1 cellular context compared by ENCODE assay signal in the genomic region with DNA sequence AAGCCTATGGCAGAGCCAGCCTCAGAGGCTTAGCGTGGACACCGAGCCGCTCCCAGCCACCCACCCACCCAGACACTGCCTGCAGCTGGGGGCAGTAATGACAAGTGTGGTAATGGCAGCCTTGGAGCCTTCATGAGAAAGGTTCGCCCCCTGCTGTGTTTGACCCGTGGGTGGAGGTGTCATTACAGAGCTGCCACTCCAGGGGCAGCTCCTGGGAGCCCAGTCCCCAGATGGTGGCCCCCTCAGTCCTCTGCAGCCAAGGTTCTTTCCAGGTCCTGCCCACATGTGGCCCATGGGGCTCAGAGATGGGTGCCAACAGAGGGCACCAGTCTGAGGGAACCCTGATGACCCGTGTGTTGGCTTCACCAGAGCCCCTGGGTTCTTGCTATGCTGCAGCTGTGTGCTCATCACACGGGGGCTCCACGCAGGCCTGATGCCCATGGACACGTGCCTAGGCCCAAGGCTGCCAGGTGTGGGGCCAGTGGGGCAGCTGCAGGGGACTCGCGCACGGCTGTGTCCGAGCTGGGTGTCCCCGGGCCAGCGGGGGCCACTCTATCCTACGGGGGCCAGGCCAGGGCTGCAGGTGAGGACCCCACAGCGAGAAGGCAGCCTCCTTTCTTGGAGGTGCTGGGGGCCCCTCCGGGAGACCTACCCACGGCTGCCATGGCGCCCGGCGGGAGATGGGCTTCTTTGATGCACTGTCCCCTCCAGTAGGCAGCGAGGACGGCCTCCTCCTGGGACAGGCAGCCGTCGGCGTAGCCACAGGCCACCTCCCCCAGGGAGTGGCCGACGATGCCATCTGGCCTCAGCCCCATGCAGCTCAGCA.
TF ChIP-seq lines count a peak whose summit lies in the region.

No MANE protein-coding gene starts in this region.

TF ChIP-seq in SK-N-SH treated with all-trans-retinoic acid at 6 μM for 48 hours, 23 proteins besides CTCF, POLR2A, EP300 and RAD21 (continued from another document):
- TF ChIP-seq, protein P1, sequence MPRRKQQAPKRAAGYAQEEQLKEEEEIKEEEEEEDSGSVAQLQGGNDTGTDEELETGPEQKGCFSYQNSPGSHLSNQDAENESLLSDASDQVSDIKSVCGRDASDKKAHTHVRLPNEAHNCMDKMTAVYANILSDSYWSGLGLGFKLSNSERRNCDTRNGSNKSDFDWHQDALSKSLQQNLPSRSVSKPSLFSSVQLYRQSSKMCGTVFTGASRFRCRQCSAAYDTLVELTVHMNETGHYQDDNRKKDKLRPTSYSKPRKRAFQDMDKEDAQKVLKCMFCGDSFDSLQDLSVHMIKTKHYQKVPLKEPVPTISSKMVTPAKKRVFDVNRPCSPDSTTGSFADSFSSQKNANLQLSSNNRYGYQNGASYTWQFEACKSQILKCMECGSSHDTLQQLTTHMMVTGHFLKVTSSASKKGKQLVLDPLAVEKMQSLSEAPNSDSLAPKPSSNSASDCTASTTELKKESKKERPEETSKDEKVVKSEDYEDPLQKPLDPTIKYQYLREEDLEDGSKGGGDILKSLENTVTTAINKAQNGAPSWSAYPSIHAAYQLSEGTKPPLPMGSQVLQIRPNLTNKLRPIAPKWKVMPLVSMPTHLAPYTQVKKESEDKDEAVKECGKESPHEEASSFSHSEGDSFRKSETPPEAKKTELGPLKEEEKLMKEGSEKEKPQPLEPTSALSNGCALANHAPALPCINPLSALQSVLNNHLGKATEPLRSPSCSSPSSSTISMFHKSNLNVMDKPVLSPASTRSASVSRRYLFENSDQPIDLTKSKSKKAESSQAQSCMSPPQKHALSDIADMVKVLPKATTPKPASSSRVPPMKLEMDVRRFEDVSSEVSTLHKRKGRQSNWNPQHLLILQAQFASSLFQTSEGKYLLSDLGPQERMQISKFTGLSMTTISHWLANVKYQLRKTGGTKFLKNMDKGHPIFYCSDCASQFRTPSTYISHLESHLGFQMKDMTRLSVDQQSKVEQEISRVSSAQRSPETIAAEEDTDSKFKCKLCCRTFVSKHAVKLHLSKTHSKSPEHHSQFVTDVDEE (CRISPR knock-in tag; IDR thresholded peaks at IDR 0.05): no peak
- no peak for TF ChIP-seq GLIS3 (CRISPR knock-in tag; IDR thresholded peaks at IDR 0.05)
- no peak for TF ChIP-seq ISL1 (CRISPR knock-in tag; IDR thresholded peaks at IDR 0.05)
- no peak for TF ChIP-seq ESRRG (CRISPR knock-in tag; IDR thresholded peaks at IDR 0.05)
- TF ChIP-seq ZFP3 (CRISPR knock-in tag; IDR thresholded peaks at IDR 0.05): no peak
- TF ChIP-seq SNAI2 (CRISPR knock-in tag; IDR thresholded peaks at IDR 0.05): no peak
- TF ChIP-seq, protein P2, sequence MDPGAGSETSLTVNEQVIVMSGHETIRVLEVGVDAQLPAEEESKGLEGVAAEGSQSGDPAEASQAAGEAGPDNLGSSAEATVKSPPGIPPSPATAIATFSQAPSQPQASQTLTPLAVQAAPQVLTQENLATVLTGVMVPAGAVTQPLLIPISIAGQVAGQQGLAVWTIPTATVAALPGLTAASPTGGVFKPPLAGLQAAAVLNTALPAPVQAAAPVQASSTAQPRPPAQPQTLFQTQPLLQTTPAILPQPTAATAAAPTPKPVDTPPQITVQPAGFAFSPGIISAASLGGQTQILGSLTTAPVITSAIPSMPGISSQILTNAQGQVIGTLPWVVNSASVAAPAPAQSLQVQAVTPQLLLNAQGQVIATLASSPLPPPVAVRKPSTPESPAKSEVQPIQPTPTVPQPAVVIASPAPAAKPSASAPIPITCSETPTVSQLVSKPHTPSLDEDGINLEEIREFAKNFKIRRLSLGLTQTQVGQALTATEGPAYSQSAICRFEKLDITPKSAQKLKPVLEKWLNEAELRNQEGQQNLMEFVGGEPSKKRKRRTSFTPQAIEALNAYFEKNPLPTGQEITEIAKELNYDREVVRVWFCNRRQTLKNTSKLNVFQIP (CRISPR knock-in tag; IDR thresholded peaks at IDR 0.05; ENCODE audit: borderline replicate concordance, low read depth): no peak
- no peak for TF ChIP-seq ZC3H10 (CRISPR knock-in tag; IDR thresholded peaks at IDR 0.05)
- no peak for TF ChIP-seq TOX (CRISPR knock-in tag; IDR thresholded peaks at IDR 0.05; ENCODE audit: borderline replicate concordance)
- TF ChIP-seq OSR1 (CRISPR knock-in tag; IDR thresholded peaks at IDR 0.05): no peak
- TF ChIP-seq TCF4 (CRISPR knock-in tag; IDR thresholded peaks at IDR 0.05; ENCODE audit: borderline replicate concordance): no peak
- no peak for TF ChIP-seq PPARA (CRISPR knock-in tag; IDR thresholded peaks at IDR 0.05; ENCODE audit: borderline replicate concordance)
- TF ChIP-seq, protein P3, sequence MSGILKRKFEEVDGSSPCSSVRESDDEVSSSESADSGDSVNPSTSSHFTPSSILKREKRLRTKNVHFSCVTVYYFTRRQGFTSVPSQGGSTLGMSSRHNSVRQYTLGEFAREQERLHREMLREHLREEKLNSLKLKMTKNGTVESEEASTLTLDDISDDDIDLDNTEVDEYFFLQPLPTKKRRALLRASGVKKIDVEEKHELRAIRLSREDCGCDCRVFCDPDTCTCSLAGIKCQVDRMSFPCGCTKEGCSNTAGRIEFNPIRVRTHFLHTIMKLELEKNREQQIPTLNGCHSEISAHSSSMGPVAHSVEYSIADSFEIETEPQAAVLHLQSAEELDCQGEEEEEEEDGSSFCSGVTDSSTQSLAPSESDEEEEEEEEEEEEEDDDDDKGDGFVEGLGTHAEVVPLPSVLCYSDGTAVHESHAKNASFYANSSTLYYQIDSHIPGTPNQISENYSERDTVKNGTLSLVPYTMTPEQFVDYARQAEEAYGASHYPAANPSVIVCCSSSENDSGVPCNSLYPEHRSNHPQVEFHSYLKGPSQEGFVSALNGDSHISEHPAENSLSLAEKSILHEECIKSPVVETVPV (CRISPR knock-in tag; IDR thresholded peaks at IDR 0.05): no peak
